ENCODE assay signal across 1 cellular context in genomic region chr22:39176673-39177455, GRCh38.
TF ChIP-seq lines count a peak whose summit lies in the region.

No MANE protein-coding gene starts in this region.

TF ChIP-seq in IMR-90, 13 proteins besides CTCF, POLR2A, EP300 and RAD21 (continued from another document):
- TF ChIP-seq, protein P1, sequence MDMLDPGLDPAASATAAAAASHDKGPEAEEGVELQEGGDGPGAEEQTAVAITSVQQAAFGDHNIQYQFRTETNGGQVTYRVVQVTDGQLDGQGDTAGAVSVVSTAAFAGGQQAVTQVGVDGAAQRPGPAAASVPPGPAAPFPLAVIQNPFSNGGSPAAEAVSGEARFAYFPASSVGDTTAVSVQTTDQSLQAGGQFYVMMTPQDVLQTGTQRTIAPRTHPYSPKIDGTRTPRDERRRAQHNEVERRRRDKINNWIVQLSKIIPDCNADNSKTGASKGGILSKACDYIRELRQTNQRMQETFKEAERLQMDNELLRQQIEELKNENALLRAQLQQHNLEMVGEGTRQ (IDR thresholded peaks at IDR 0.05; ENCODE audit: low read depth, low read length), result no peak
- TF ChIP-seq ELK1 (IDR thresholded peaks at IDR 0.05; ENCODE audit: borderline replicate concordance, low read depth, low read length) (no peak), CHD1 (IDR thresholded peaks at IDR 0.05; ENCODE audit: low read depth, low read length) (no peak)
